In genomic region chr1:67684526-67685066, GRCh38 we compare ENCODE assay signal across 8 cellular contexts. TPM values are rescaled to one million over a fixed set of nuclear protein-coding genes. Genes with fewer than 3 reads are reported as not detected.
DNase-seq lines count a peak whose midpoint lies in the region; ATAC-seq and TF ChIP-seq lines count a peak whose summit lies in the region.

No MANE protein-coding gene starts in this region.

- H3K27ac ChIP-seq in liver (ENCODE audit: low read depth in 1 of 2, low read length in 2 of 2) (peak overlapping the region; percentile 88 to 90), thymus (ENCODE audit: low read depth) (peak overlapping the region; percentile 68)

- DNase-seq in activated CD8-positive, alpha-beta memory T cell treated with anti-CD3 and anti-CD28 coated beads, Interleukin-2, amount 10 ng/mL, durations not matched to agents 7 days and 5 days = no peak
- DNase-seq in activated CD8-positive, alpha-beta memory T cell treated with anti-CD3 and anti-CD28 coated beads, Interleukin-2, amount 50 U/mL, for 48 hours = no peak
- DNase-seq in adipocyte (ENCODE audit: low read depth) (no peak), kidney tubule cell (ENCODE audit: low spot score) (no peak), cerebellar nuclear complex (lab: John Stamatoyannopoulos, UW) (no peak), NCI-H524 (lab: John Stamatoyannopoulos, UW) (no peak)

- ATAC-seq in activated CD8-positive, alpha-beta memory T cell treated with anti-CD3 and anti-CD28 coated beads, Interleukin-2, amount 10 ng/mL, durations not matched to agents 7 days and 5 days = no peak

- CTCF ChIA-PET in activated CD8-positive, alpha-beta memory T cell treated with anti-CD3 and anti-CD28 coated beads, Interleukin-2, amount 10 ng/mL, durations not matched to agents 7 days and 5 days (lab: Charles Lee) = interaction anchor here (1.0 to 3.6 kb wide), 5 partner anchors 8 to 123 kb away, joined by 4 to 19 read pairs (median 5); no protein-coding TSS in a partner anchor

- H3K36me3 ChIP-seq in adipocyte (ENCODE audit: control insufficient read depth, insufficient read depth, low read length, severe bottlenecking) (peaks cover 28% of the 10 kb centered on the region), liver (ENCODE audit: control insufficient read depth in 4 of 4, insufficient read depth in 3 of 4, low read depth in 1 of 4, low read length in 3 of 4) (peaks cover 5 to 13% (median 8%) of the 10 kb centered on the region in 4 donors), thymus (ENCODE audit: control insufficient read depth, insufficient read depth) (peaks cover 6% of the 10 kb centered on the region)

- H3K27ac Mint-ChIP-seq in activated CD8-positive, alpha-beta memory T cell treated with anti-CD3 and anti-CD28 coated beads, Interleukin-2, amount 10 ng/mL, durations not matched to agents 7 days and 5 days = peak overlapping the region; percentile 99

- H3K9ac ChIP-seq in adipocyte (ENCODE audit: low read length) = peak overlapping the region; percentile 12
- H3K9ac ChIP-seq in liver (ENCODE audit: low read depth in 1 of 2, low read length in 2 of 2) = peak overlapping the region; percentile 50 to 85

- peaks cover 24% of the 10 kb centered on the region for H3K36me3 Mint-ChIP-seq in activated CD8-positive, alpha-beta memory T cell treated with anti-CD3 and anti-CD28 coated beads, Interleukin-2, amount 10 ng/mL, durations not matched to agents 7 days and 5 days

- H3K4me3 ChIP-seq in adipocyte (ENCODE audit: low read length) = peak overlapping the region; percentile 65
- peak overlapping the region in 2 of 3 donors; percentile 40 to 51 for H3K4me3 ChIP-seq in liver (ENCODE audit: low read depth in 1 of 3, low read length in 3 of 3)
- peak overlapping the region; percentile 94 for H3K4me3 ChIP-seq in thymus (ENCODE audit: low read length)

- no peaks in the 10 kb centered on the region for H3K9me3 Mint-ChIP-seq in activated CD8-positive, alpha-beta memory T cell treated with anti-CD3 and anti-CD28 coated beads, Interleukin-2, amount 10 ng/mL, durations not matched to agents 7 days and 5 days (ENCODE audit: low read depth)

- under 1% methylated on average over 20 of the region's 20 CpGs for WGBS in liver
- WGBS in thymus = 1% methylated on average over 20 of the region's 20 CpGs

- peak overlapping the region; percentile 96 for H3K4me3 Mint-ChIP-seq in activated CD8-positive, alpha-beta memory T cell treated with anti-CD3 and anti-CD28 coated beads, Interleukin-2, amount 10 ng/mL, durations not matched to agents 7 days and 5 days

- no peaks in the 10 kb centered on the region for H3K9me3 ChIP-seq in adipocyte (ENCODE audit: control insufficient read depth, low read length)
- no peaks in the 10 kb centered on the region for H3K9me3 ChIP-seq in liver (ENCODE audit: control insufficient read depth in 4 of 4, low read length in 3 of 4)
- no peaks in the 10 kb centered on the region for H3K9me3 ChIP-seq in thymus (ENCODE audit: control insufficient read depth)

- H3K27me3 Mint-ChIP-seq in activated CD8-positive, alpha-beta memory T cell treated with anti-CD3 and anti-CD28 coated beads, Interleukin-2, amount 10 ng/mL, durations not matched to agents 7 days and 5 days = no peaks in the 10 kb centered on the region

- no peak for TF ChIP-seq CTCF in liver (IDR thresholded peaks at IDR 0.05; ENCODE audit: low read depth, low read length, missing input control)

- H3K4me1 ChIP-seq in adipocyte (ENCODE audit: control insufficient read depth, insufficient read depth, low read length) (peaks cover 43% of the 10 kb centered on the region), liver (ENCODE audit: control insufficient read depth in 4 of 4, insufficient read depth in 4 of 4, low read length in 3 of 4) (peaks cover 0 to 28% (median 20%) of the 10 kb centered on the region in 4 donors), thymus (ENCODE audit: control insufficient read depth, insufficient read depth, low read length) (peaks cover 10% of the 10 kb centered on the region)

- TF ChIP-seq RAD21 in liver (IDR thresholded peaks at IDR 0.05) = no peak

- H3K4me1 Mint-ChIP-seq in activated CD8-positive, alpha-beta memory T cell treated with anti-CD3 and anti-CD28 coated beads, Interleukin-2, amount 10 ng/mL, durations not matched to agents 7 days and 5 days = peaks cover 38% of the 10 kb centered on the region

- H3K27me3 ChIP-seq in adipocyte (replicated peaks; ENCODE audit: control insufficient read depth, insufficient read depth, low read length) (no peaks in the 10 kb centered on the region), liver (ENCODE audit: control insufficient read depth in 4 of 4, insufficient read depth in 4 of 4, low read length in 3 of 4) (no peaks in the 10 kb centered on the region), thymus (ENCODE audit: control insufficient read depth, insufficient read depth) (no peaks in the 10 kb centered on the region)

TF ChIP-seq in liver, 16 proteins besides CTCF, POLR2A, EP300 and RAD21:
- TF ChIP-seq ATF3 (IDR thresholded peaks at IDR 0.05) (no peak), RXRA (IDR thresholded peaks at IDR 0.05) (no peak), MAX (IDR thresholded peaks at IDR 0.05) (no peak), HNF4G (IDR thresholded peaks at IDR 0.05) (peak; percentile 14)

RNA-seq across cellular contexts. Expression of gene GADD45A, which starts 0.4 kb away (rescaled TPM):
- 10 to 100 TPM; 30.2 to 33.7 TPM for total RNA-seq in activated CD8-positive, alpha-beta memory T cell treated with anti-CD3 and anti-CD28 coated beads, Interleukin-2, amount 10 ng/mL, durations not matched to agents 7 days and 5 days
- total RNA-seq in liver = 10 to 100 TPM; 29.7 to 57.9 TPM
- polyA plus RNA-seq in liver = 10 to 100 TPM; 26.3 to 37.1 TPM
- polyA plus RNA-seq in thymus = 182 TPM
